Comparison of ENCODE assay signal across 1 cellular context in the genomic region with DNA sequence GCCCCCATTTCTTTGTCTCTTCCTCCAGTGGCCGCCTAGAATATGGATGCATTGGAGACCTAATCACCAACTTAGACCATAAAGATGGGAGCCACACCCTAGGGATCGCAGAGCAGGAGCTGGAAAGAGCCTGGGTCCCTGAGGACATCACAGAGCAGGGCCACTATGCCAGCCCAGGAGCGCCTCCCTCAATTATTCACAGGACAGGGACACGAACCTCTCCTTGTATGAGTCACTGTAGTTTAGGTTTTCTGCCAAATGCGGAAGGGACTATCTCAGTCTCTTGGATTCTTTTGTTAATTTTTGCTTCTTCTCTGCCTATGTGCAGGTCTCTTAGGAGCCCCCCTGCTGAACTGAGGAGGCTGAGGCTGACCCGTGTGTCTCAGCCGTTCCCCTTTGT.
TF ChIP-seq lines count a peak whose summit lies in the region.

No MANE protein-coding gene starts in this region.

TF ChIP-seq in WTC11, 78 proteins besides CTCF, POLR2A, EP300 and RAD21 (continued from another document):
- TF ChIP-seq, protein P1, sequence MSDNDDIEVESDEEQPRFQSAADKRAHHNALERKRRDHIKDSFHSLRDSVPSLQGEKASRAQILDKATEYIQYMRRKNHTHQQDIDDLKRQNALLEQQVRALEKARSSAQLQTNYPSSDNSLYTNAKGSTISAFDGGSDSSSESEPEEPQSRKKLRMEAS (CRISPR knock-in tag; IDR thresholded peaks at IDR 0.05), result no peak
- TF ChIP-seq GRHL2 (CRISPR knock-in tag; IDR thresholded peaks at IDR 0.05; ENCODE audit: insufficient replicate concordance, severe bottlenecking), result no peak
TF ChIP-seq in WTC11: peak in this region for 0.
